Comparison of ENCODE assay signal across 14 cellular contexts in the genomic region with DNA sequence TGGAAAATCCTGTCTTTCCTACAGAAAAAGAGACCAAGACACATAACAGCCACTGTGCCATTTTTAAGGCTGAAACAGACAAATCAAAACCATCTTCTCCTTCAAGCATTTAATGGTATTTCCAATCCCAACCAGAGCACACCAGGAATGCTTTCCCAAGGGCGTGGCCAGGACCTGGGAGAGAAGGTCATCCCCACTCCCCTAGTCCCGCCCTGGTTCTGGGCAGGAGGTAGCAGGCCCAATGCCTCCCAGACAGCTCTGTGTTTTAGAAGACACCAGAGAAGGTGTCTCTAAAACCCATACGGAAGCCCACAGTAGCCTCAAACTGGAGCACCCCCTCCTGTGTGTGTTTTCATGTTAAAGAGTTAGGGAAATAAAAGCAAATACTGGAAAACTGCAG.
"Had no signal": no experiment of that assay in that cellular context is flagged by ENCODE, and none has a peak within 500 bp of the region (broad histone marks: within the 10 kb centered on the region; RNA-seq: fewer than 3 reads in every experiment).

No MANE protein-coding gene starts in this region.

- DNase-seq: activated CD4-positive, alpha-beta T cell treated with anti-CD3 and anti-CD28 coated beads, Interleukin-2, amount 50 U/mL, for 1 hour; activated CD8-positive, alpha-beta memory T cell treated with anti-CD3 and anti-CD28 coated beads for 24 hours; activated gamma-delta T cell treated with Interleukin-2 at 50 U/mL for 16 hours; amniotic stem cell; body of pancreas; central memory CD4-positive, alpha-beta T cell; cortex of kidney; effector CD8-positive, alpha-beta T cell; foreskin fibroblast; kidney glomerular epithelial cell; nephron progenitor cell; stimulated activated CD4-positive, alpha-beta T cell treated with anti-CD3 and anti-CD28 coated beads, Interleukin-4, amount 100 ng/mL, for 24 hours; stimulated activated naive CD4-positive, alpha-beta T cell had no signal

- H3K27me3 ChIP-seq: body of pancreas had no signal

- FAIRE-seq: endothelial cell of umbilical vein had no signal

- H3K4me3 ChIP-seq: body of pancreas had no signal

- H3K9me3 ChIP-seq: body of pancreas had no signal

- H3K27ac ChIP-seq: body of pancreas had no signal
